9 cellular contexts compared by ENCODE assay signal in genomic region chr11:65555693-65556231, GRCh38. TPM values are rescaled to one million over a fixed set of nuclear protein-coding genes. Genes with fewer than 3 reads are reported as not detected.
DNase-seq lines count a peak whose midpoint lies in the region; ATAC-seq and TF ChIP-seq lines count a peak whose summit lies in the region.
"Had no signal": no experiment of that assay in that cellular context is flagged by ENCODE, and none has a peak within 500 bp of the region (broad histone marks: within the 10 kb centered on the region; RNA-seq: fewer than 3 reads in every experiment).

No MANE protein-coding gene starts in this region.

- peaks cover 48 to 93% (median 86%) of the 10 kb centered on the region in 4 donors for H3K4me1 ChIP-seq in stomach

- H3K27me3 ChIP-seq in stomach = peaks cover 0 to 8% (median 0%) of the 10 kb centered on the region in 3 donors
- H3K27me3 ChIP-seq: pancreas had no signal

- no peak for TF ChIP-seq CTCF in stomach (IDR thresholded peaks at IDR 0.05)

- peaks cover 0 to 29% (median 20%) of the 10 kb centered on the region in 4 donors for H3K36me3 ChIP-seq in stomach
- H3K36me3 ChIP-seq: pancreas had no signal

- no peak overlapping the region for H3K4me3 ChIP-seq in stomach
- H3K4me3 ChIP-seq: pancreas had no signal

- DNase-seq in SKM-1 treated with dmso at 0.1 percent for 144 hours (lab: John Stamatoyannopoulos, UW; ENCODE audit: unreplicated experiment) (peak; percentile 32), SKM-1 (lab: John Stamatoyannopoulos, UW; ENCODE audit: unreplicated experiment) (no peak), glomerular visceral epithelial cell (ENCODE audit: extremely low spot score) (peak; percentile 95), stomach (no peak), SHP77 (lab: John Stamatoyannopoulos, UW) (no peak)
- peak; percentile 43 to 59 for DNase-seq in activated CD4-positive, alpha-beta T cell treated with anti-CD3 and anti-CD28 coated beads, Interleukin-2, amount 50 U/mL, for 48 hours

- H3K9me3 ChIP-seq in stomach = no peaks in the 10 kb centered on the region
- H3K9me3 ChIP-seq: pancreas had no signal

- TF ChIP-seq POLR2A in stomach (IDR thresholded peaks at IDR 0.05) = no peak

- peak overlapping the region in 4 of 5 donors; percentile 41 to 96 (median 94) for H3K27ac ChIP-seq in stomach

- no peak for TF ChIP-seq EP300 in stomach (IDR thresholded peaks at IDR 0.05)

- ATAC-seq in HG03354 (IDR thresholded peaks at IDR 0.05; ENCODE audit: poor library complexity, severe bottlenecking, unreplicated experiment) (no peak), HG03139 (IDR thresholded peaks at IDR 0.05; ENCODE audit: unreplicated experiment) (no peak)

- 27 to 61% (median 49%) methylated on average over 4 to 6 of the region's 6 CpGs for WGBS in stomach, 5 donors

- intact Hi-C loops in stomach (cut with DNase I; ENCODE audit: low total_unique reads) = no loop called here

RNA-seq across cellular contexts. Expression of gene LTBP3, which starts 2.4 kb away (rescaled TPM):
- 100 to 1,000 TPM in 4 of 5 donors, 10 to 100 TPM in 1; 35.1 to 452 (median 117) TPM for total RNA-seq in stomach
- 10 to 100 TPM; 26.9 to 58.2 (median 28.7) TPM for polyA plus RNA-seq in stomach

RNA-seq across cellular contexts. Expression of gene ZNRD2, which starts 14.5 kb away (rescaled TPM):
- 10 to 100 TPM; 17.7 to 99.1 (median 51.9) TPM for total RNA-seq in stomach
- 10 to 100 TPM; 49.6 to 56.6 (median 51.8) TPM for polyA plus RNA-seq in stomach

RNA-seq across cellular contexts. Expression of gene FAM89B, which starts 16.6 kb away (rescaled TPM):
- 10 to 100 TPM in 4 of 5 donors, 1 to 10 TPM in 1; 3.9 to 57.8 (median 48.1) TPM for total RNA-seq in stomach
- polyA plus RNA-seq in stomach = 10 to 100 TPM; 63.4 to 68.2 (median 65.1) TPM

RNA-seq across cellular contexts. Expression of gene EHBP1L1, which starts 20.1 kb away (rescaled TPM):
- 100 to 1,000 TPM in 4 of 5 donors, 10 to 100 TPM in 1; 43.0 to 200 (median 126) TPM for total RNA-seq in stomach
- 10 to 100 TPM; 28.0 to 67.6 (median 49.2) TPM for polyA plus RNA-seq in stomach

RNA-seq across cellular contexts. Expression of gene SCYL1, which starts 30.9 kb away (rescaled TPM):
- 10 to 100 TPM in 4 of 5 donors, 1 to 10 TPM in 1; 3.5 to 89.0 (median 65.2) TPM for total RNA-seq in stomach
- polyA plus RNA-seq in stomach = 10 to 100 TPM; 65.8 to 94.8 (median 86.1) TPM

Comparison
In these comparisons a context has a peak if more than half of its experiments do, and no peak if none do; other contexts are left out.
1. DNase-seq: peak in SKM-1 treated with dmso at 0.1 percent for 144 hours (single experiment), activated CD4-positive, alpha-beta T cell treated with anti-CD3 and anti-CD28 coated beads, Interleukin-2, amount 50 U/mL, for 48 hours (2 of 2) and glomerular visceral epithelial cell (single experiment); none in SKM-1 (single experiment), stomach (single experiment) and SHP77 (0 of 2).